23 cellular contexts compared by ENCODE assay signal in the genomic region with DNA sequence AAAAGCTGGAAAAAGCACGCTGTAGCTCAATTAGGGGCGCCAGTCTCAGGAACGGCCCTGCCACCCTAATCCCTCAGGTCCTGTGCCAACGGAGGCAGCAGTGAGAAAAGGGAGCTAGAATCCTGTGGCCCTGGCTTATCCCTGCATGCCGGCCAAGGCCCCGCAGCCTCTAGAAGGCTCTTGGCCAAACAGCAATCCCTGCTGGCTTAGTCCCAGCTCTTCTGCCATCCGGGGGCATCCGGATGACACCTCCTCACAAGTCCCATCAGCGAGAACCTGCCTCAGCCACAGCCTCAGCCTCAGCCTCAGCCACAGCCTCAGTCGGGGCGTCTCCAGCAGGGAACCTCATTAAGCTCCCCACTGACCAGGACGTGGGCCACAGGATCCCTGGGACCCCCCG.
A peak's percentile ranks its signal among the peaks of the same experiment; 100 is the strongest.
DNase-seq lines count a peak whose midpoint lies in the region; ATAC-seq and TF ChIP-seq lines count a peak whose summit lies in the region.
"Had no signal": no experiment of that assay in that cellular context is flagged by ENCODE, and none has a peak within 500 bp of the region (broad histone marks: within the 10 kb centered on the region; RNA-seq: fewer than 3 reads in every experiment).

No MANE protein-coding gene starts in this region.

- peak; percentile 22 to 55 (median 42) for ATAC-seq in psoas muscle
- ATAC-seq: activated T-cell treated with anti-CD3 and anti-CD28 coated beads, Interleukin-2, amount 50 U/mL, for 4 hours; HCT116; right cardiac atrium had no signal

- peaks cover 12% of the 10 kb centered on the region for H4K20me1 ChIP-seq in hepatocyte (ENCODE audit: insufficient read depth, poor library complexity, severe bottlenecking)

- no peaks in the 10 kb centered on the region for H3K27me3 ChIP-seq in SJCRH30
- no peaks in the 10 kb centered on the region for H3K27me3 ChIP-seq in hepatocyte
- no peaks in the 10 kb centered on the region for H3K27me3 ChIP-seq in psoas muscle (ENCODE audit: insufficient read depth in 3 of 3, low read length in 2 of 3)
- no peaks in the 10 kb centered on the region for H3K27me3 ChIP-seq in vagina
- no peaks in the 10 kb centered on the region for H3K27me3 ChIP-seq in adrenal gland
- H3K27me3 ChIP-seq: foreskin keratinocyte had no signal

- TF ChIP-seq POLR2A in vagina (IDR thresholded peaks at IDR 0.05) (no peak), adrenal gland (IDR thresholded peaks at IDR 0.05) (no peak)

- 74% methylated on average over 13 of the region's 13 CpGs for WGBS in hepatocyte (ENCODE audit: low lambda C conversion rate, missing lambda C conversion rate)
- WGBS in psoas muscle, 3 donors, result 30 to 44% (median 41%) methylated on average over 12 to 13 of the region's 13 CpGs
- 74 to 80% (median 76%) methylated on average over 5 to 13 of the region's 13 CpGs for WGBS in adrenal gland, 4 donors

- H3K4me3 ChIP-seq in SJCRH30 (peak overlapping the region; percentile 44), hepatocyte (no peak overlapping the region), psoas muscle (no peak overlapping the region), vagina (no peak overlapping the region), adrenal gland (no peak overlapping the region)
- H3K4me3 ChIP-seq: mucosa of descending colon had no signal

- no peak for TF ChIP-seq CTCF in hepatocyte (IDR thresholded peaks at IDR 0.05; ENCODE audit: poor library complexity)
- no peak for TF ChIP-seq CTCF in psoas muscle (IDR thresholded peaks at IDR 0.05)
- TF ChIP-seq CTCF in vagina (IDR thresholded peaks at IDR 0.05), result no peak
- no peak for TF ChIP-seq CTCF in adrenal gland (IDR thresholded peaks at IDR 0.05)

- peaks cover 7% of the 10 kb centered on the region; the same call in 1 of the 2 replicates for H3K4me1 ChIP-seq in SJCRH30
- peaks cover 27% of the 10 kb centered on the region for H3K4me1 ChIP-seq in hepatocyte (ENCODE audit: insufficient read depth)
- H3K4me1 ChIP-seq in psoas muscle, result peaks cover 38% of the 10 kb centered on the region
- peaks cover 56% of the 10 kb centered on the region for H3K4me1 ChIP-seq in vagina
- H3K4me1 ChIP-seq in adrenal gland (replicated peaks in 1 of 2), result no peaks in the 10 kb centered on the region

- H3K27ac ChIP-seq in SJCRH30, result peak overlapping the region; percentile 68
- peak overlapping the region; percentile 83 for H3K27ac ChIP-seq in hepatocyte
- H3K27ac ChIP-seq in psoas muscle, result peak overlapping the region; percentile 97
- peak overlapping the region; percentile 75 for H3K27ac ChIP-seq in vagina
- no peak overlapping the region for H3K27ac ChIP-seq in adrenal gland
- H3K27ac ChIP-seq: dorsolateral prefrontal cortex, foreskin keratinocyte had no signal

- no peak overlapping the region for H2AFZ ChIP-seq in hepatocyte

- DNase-seq in SJCRH30 (peak; percentile 19 to 47), hepatocyte (ENCODE audit: low spot score) (no peak), psoas muscle (peak in 1 of 2 donors; percentile 63), vagina (ENCODE audit: extremely low spot score in 2 of 2) (no peak), adrenal gland (no peak), SW480 (ENCODE audit: low spot score) (no peak)
- no peak for DNase-seq in activated CD4-positive, alpha-beta T cell treated with anti-CD3 and anti-CD28 coated beads for 48 hours
- DNase-seq: activated CD4-positive, CD25-positive, alpha-beta regulatory T cell treated with anti-CD3 and anti-CD28 coated beads, Interleukin-2, amount 50 U/mL, for 72 hours; activated naive CD4-positive, alpha-beta T cell treated with Interleukin-2 at 50 U/mL for 16 hours; activated T-cell treated with anti-CD3 and anti-CD28 coated beads, Interleukin-2, amount 50 U/mL, for 4 hours; CD4-positive, alpha-beta T cell; DMS 273 treated with DMSO at 0.1 percent for 48 hours; hippocampal formation; left ventricle myocardium superior; mucosa of descending colon; NCI-H2029 treated with DMSO at 0.1 percent for 48 hours; NCI-H345; NCI-H82; right cardiac atrium; stimulated activated CD8-positive, alpha-beta memory T cell treated with anti-CD3 and anti-CD28 coated beads, Interleukin-4, amount 100 ng/mL, for 48 hours had no signal

- no peaks in the 10 kb centered on the region for H3K9me2 ChIP-seq in hepatocyte (replicated peaks; ENCODE audit: insufficient read depth)

- H3K79me2 ChIP-seq in hepatocyte, result peaks cover 80% of the 10 kb centered on the region

- intact Hi-C loops in psoas muscle (cut with DNase I), result no loop called here
- intact Hi-C loops in vagina (cut with DNase I), result loop anchor here (10.0 kb wide), 1 partner anchor 123 kb away; a partner anchor contains a TSS
- intact Hi-C loops in adrenal gland (cut with DNase I), result no loop called here

- H3K36me3 ChIP-seq in SJCRH30, result no peaks in the 10 kb centered on the region
- no peaks in the 10 kb centered on the region for H3K36me3 ChIP-seq in hepatocyte (replicated peaks; ENCODE audit: insufficient read depth, low read depth)
- H3K36me3 ChIP-seq in psoas muscle (ENCODE audit: insufficient read depth in 1 of 2, low read depth in 1 of 2), result no peaks in the 10 kb centered on the region
- H3K36me3 ChIP-seq in vagina, result no peaks in the 10 kb centered on the region
- H3K36me3 ChIP-seq in adrenal gland (replicated peaks in 1 of 2), result no peaks in the 10 kb centered on the region

- H3K9me3 ChIP-seq in SJCRH30 (replicated peaks), result no peaks in the 10 kb centered on the region
- H3K9me3 ChIP-seq in hepatocyte (ENCODE audit: low read depth), result no peaks in the 10 kb centered on the region
- no peaks in the 10 kb centered on the region for H3K9me3 ChIP-seq in psoas muscle
- no peaks in the 10 kb centered on the region for H3K9me3 ChIP-seq in vagina
- no peaks in the 10 kb centered on the region for H3K9me3 ChIP-seq in adrenal gland (replicated peaks in 1 of 3)
- H3K9me3 ChIP-seq: mucosa of descending colon had no signal

- no peak overlapping the region for H3K4me2 ChIP-seq in hepatocyte

Comparison
In these comparisons a context has a peak if more than half of its experiments do, and no peak if none do; other contexts are left out.
1. DNase-seq: peak in SJCRH30 (2 of 2); none in hepatocyte (single experiment), vagina (0 of 2), adrenal gland (0 of 7), SW480 (single experiment) and activated CD4-positive, alpha-beta T cell treated with anti-CD3 and anti-CD28 coated beads for 48 hours (single experiment).
2. H3K27ac ChIP-seq: peak in SJCRH30 (single experiment), hepatocyte (single experiment), psoas muscle (single experiment) and vagina (single experiment); none in adrenal gland (0 of 5).